In genomic region chr3:197154-197855, GRCh38 we compare ENCODE assay signal across 10 cellular contexts. TPM values are rescaled to one million over a fixed set of nuclear protein-coding genes. Genes with fewer than 3 reads are reported as not detected.
DNase-seq lines count a peak whose midpoint lies in the region; ATAC-seq, FAIRE-seq and TF ChIP-seq lines count a peak whose summit lies in the region.
"Had no signal": no experiment of that assay in that cellular context is flagged by ENCODE, and none has a peak within 500 bp of the region (broad histone marks: within the 10 kb centered on the region; RNA-seq: fewer than 3 reads in every experiment).

No MANE protein-coding gene starts in this region.

- DNase-seq in heart left ventricle (peak in 3 of 5 donors; percentile 27 to 56 (median 31)), gastrocnemius medialis (peak in 1 of 2 donors; percentile 11), D721Med (ENCODE audit: insufficient read length, low spot score) (no peak), COLO829 (ENCODE audit: low spot score) (no peak), HUDEP-2 (lab: John Stamatoyannopoulos, UW; ENCODE audit: unreplicated experiment in 76 of 76) (no peak)
- DNase-seq in effector CD8-positive, alpha-beta T cell (lab: John Stamatoyannopoulos, UW) = no peak

- H3K27ac ChIP-seq in heart left ventricle = peak overlapping the region in 2 of 12 donors; percentile 30 to 42
- H3K27ac ChIP-seq in gastrocnemius medialis = no peak overlapping the region

- in situ Hi-C loops in gastrocnemius medialis (cut with MboI; ENCODE audit: low sequenced_read_pairs in 4 of 4) = no loop called here

- H3K27me3 ChIP-seq in heart left ventricle (peaks cover 8 to 75% (median 39%) of the 10 kb centered on the region in 9 donors), gastrocnemius medialis (peaks cover 22 to 35% (median 23%) of the 10 kb centered on the region in 3 donors)

- TF ChIP-seq CTCF in heart left ventricle (IDR thresholded peaks at IDR 0.05) (no peak), gastrocnemius medialis (IDR thresholded peaks at IDR 0.05 in 4 of 5, conservative IDR thresholded peaks at IDR 0.05 in 1 of 5) (no peak), D721Med (IDR thresholded peaks at IDR 0.05; ENCODE audit: insufficient read depth, missing control alignments) (no peak)

- FAIRE-seq in D721Med (lab: Jason Lieb, UNC) = no peak

- peak overlapping the region; percentile 66 to 92 (median 84) for H3K4me3 Mint-ChIP-seq in IgD-negative memory B cell

- no peaks in the 10 kb centered on the region for H3K9me3 Mint-ChIP-seq in IgD-negative memory B cell

- peaks cover 11% of the 10 kb centered on the region for H3K27me3 Mint-ChIP-seq in IgD-negative memory B cell

- no peak for TF ChIP-seq POLR2A in heart left ventricle (IDR thresholded peaks at IDR 0.05)
- TF ChIP-seq POLR2A in gastrocnemius medialis (IDR thresholded peaks at IDR 0.05) = no peak

- intact Hi-C loops in heart left ventricle (cut with DNase I) = no loop called here
- intact Hi-C loops in gastrocnemius medialis (cut with DNase I; ENCODE audit: low total_unique reads) = no loop called here

- H3K36me3 ChIP-seq in heart left ventricle (no peaks in the 10 kb centered on the region), gastrocnemius medialis (no peaks in the 10 kb centered on the region)

- ATAC-seq in GM18909 (IDR thresholded peaks at IDR 0.05; ENCODE audit: poor library complexity, unreplicated experiment) (peak; percentile 38), heart left ventricle (peak in 2 of 4 donors; percentile 34 to 41), gastrocnemius medialis (peak in 1 of 2 donors; percentile 36)

- no peak overlapping the region for H3K27ac Mint-ChIP-seq in IgD-negative memory B cell

- H3K9me3 ChIP-seq in heart left ventricle (no peaks in the 10 kb centered on the region), gastrocnemius medialis (no peaks in the 10 kb centered on the region)

- peaks cover 0 to 21% (median 12%) of the 10 kb centered on the region in 12 donors for H3K4me1 ChIP-seq in heart left ventricle
- peaks cover 0 to 17% of the 10 kb centered on the region in 2 donors for H3K4me1 ChIP-seq in gastrocnemius medialis

- 1 to 3% (median 2%) methylated on average over 26 to 58 of the region's 58 CpGs for WGBS in heart left ventricle, 4 donors

- H3K4me1 Mint-ChIP-seq in IgD-negative memory B cell = peaks cover 4 to 9% (median 8%) of the 10 kb centered on the region in 3 donors

- peaks cover 4% of the 10 kb centered on the region for H3K36me3 Mint-ChIP-seq in IgD-negative memory B cell

- peak overlapping the region; percentile 34 to 59 (median 46) for H3K4me3 ChIP-seq in heart left ventricle
- peak overlapping the region; percentile 43 to 55 (median 52) for H3K4me3 ChIP-seq in gastrocnemius medialis

RNA-seq across cellular contexts. Expression of gene CHL1, which starts 0.7 kb away (rescaled TPM):
- polyA plus RNA-seq in IgD-negative memory B cell (4.1 TPM), heart left ventricle (1 to 10 TPM in 1 of 2 donors, under 1 TPM in 1; 0.96 to 1.3 TPM)
- total RNA-seq in heart left ventricle (10 to 100 TPM in 2 of 9 donors, 1 to 10 TPM in 6, under 1 TPM in 1; 0.48 to 15.3 (median 5.2) TPM), gastrocnemius medialis (1 to 10 TPM in 3 of 4 donors, under 1 TPM in 1; 0.36 to 2.9 (median 1.8) TPM)
- total RNA-seq: glomerular endothelial cell, LHCN-M2 had no signal

Comparison
In these comparisons a context has a peak if more than half of its experiments do, and no peak if none do; other contexts are left out.
1. DNase-seq: peak in heart left ventricle (3 of 5); none in D721Med (single experiment), COLO829 (single experiment), HUDEP-2 (0 of 76) and effector CD8-positive, alpha-beta T cell (single experiment).